In genomic region chr4:6269400-6269650, GRCh38 we compare ENCODE assay signal across 8 cellular contexts.
A peak's percentile ranks its signal among the peaks of the same experiment; 100 is the strongest.
DNase-seq lines count a peak whose midpoint lies in the region; ATAC-seq and TF ChIP-seq lines count a peak whose summit lies in the region.

No MANE protein-coding gene starts in this region.

- DNase-seq in effector memory CD8-positive, alpha-beta T cell, result no peak
- DNase-seq in stimulated activated CD4-positive, alpha-beta T cell treated with anti-CD3 and anti-CD28 coated beads, Interleukin-2, amount 100 ng/mL, for 24 hours, result no peak
- DNase-seq in effector CD8-positive, alpha-beta T cell (lab: John Stamatoyannopoulos, UW), result no peak
- DNase-seq in NCI-H1105 treated with DMSO at 0.1 percent for 48 hours (lab: John Stamatoyannopoulos, UW) (no peak), HuH-7 (ENCODE audit: low spot score) (no peak)

- no peaks in the 10 kb centered on the region for H3K9me3 ChIP-seq in parathyroid adenoma (ENCODE audit: control insufficient read depth, low read length)

- H3K4me2 ChIP-seq in KMS-11 (peak overlapping the region; percentile 66), parathyroid adenoma (ENCODE audit: low read length) (peak overlapping the region; percentile 65)

- no peaks in the 10 kb centered on the region for H3K79me2 ChIP-seq in KMS-11 (ENCODE audit: insufficient read depth, low read depth)
- peaks cover 2% of the 10 kb centered on the region for H3K79me2 ChIP-seq in parathyroid adenoma

- no peak for ATAC-seq in effector memory CD8-positive, alpha-beta T cell (replicated peaks)

- peak overlapping the region; percentile 95 for H2AFZ ChIP-seq in KMS-11 (ENCODE audit: low read depth)
- peak overlapping the region; percentile 60 for H2AFZ ChIP-seq in parathyroid adenoma

- no peaks in the 10 kb centered on the region for H3K9me3 Mint-ChIP-seq in effector memory CD8-positive, alpha-beta T cell

- H3K4me1 ChIP-seq in KMS-11 (ENCODE audit: low read depth, poor library complexity, severe bottlenecking) (peaks cover 3% of the 10 kb centered on the region), parathyroid adenoma (peaks cover 10% of the 10 kb centered on the region)

- H3K27ac Mint-ChIP-seq in effector memory CD8-positive, alpha-beta T cell, result peak overlapping the region in 1 of 2 donors; percentile 22

- no peak overlapping the region; the same call in 1 of the 2 replicates for H3K9ac ChIP-seq in KMS-11
- H3K9ac ChIP-seq in parathyroid adenoma, result no peak overlapping the region

- peak overlapping the region; percentile 76 to 77 for H3K4me3 Mint-ChIP-seq in effector memory CD8-positive, alpha-beta T cell

- H3K27me3 Mint-ChIP-seq in effector memory CD8-positive, alpha-beta T cell, result peaks cover 4 to 9% of the 10 kb centered on the region in 2 donors

- H3K27me3 ChIP-seq in KMS-11 (ENCODE audit: insufficient read depth, low read depth) (no peaks in the 10 kb centered on the region), parathyroid adenoma (ENCODE audit: control insufficient read depth, insufficient read depth, low read length) (no peaks in the 10 kb centered on the region)

- no peaks in the 10 kb centered on the region for H4K20me1 ChIP-seq in KMS-11 (ENCODE audit: insufficient read depth)

- H3K36me3 ChIP-seq in KMS-11 (ENCODE audit: insufficient read depth), result no peaks in the 10 kb centered on the region
- no peaks in the 10 kb centered on the region for H3K36me3 ChIP-seq in parathyroid adenoma (ENCODE audit: control insufficient read depth, insufficient read depth, low read length)

- H3K4me3 ChIP-seq in GM12875 (ENCODE audit: low read depth, low read length), result peak overlapping the region; percentile 40
- H3K4me3 ChIP-seq in KMS-11 (IDR thresholded peaks at IDR 0.05; ENCODE audit: insufficient read depth, low read depth, low read length), result no peak overlapping the region
- peak overlapping the region; percentile 27 for H3K4me3 ChIP-seq in parathyroid adenoma (ENCODE audit: low read depth, low read length)

- TF ChIP-seq CTCF in GM12875 (IDR thresholded peaks at IDR 0.05; ENCODE audit: borderline replicate concordance, insufficient read depth, low read depth, low read length) (no peak), KMS-11 (conservative IDR thresholded peaks at IDR 0.05; ENCODE audit: low read depth, low read length) (no peak), parathyroid adenoma (IDR thresholded peaks at IDR 0.05) (no peak)

- no peak overlapping the region for H3K27ac ChIP-seq in KMS-11
- no peak overlapping the region for H3K27ac ChIP-seq in parathyroid adenoma

- H3K4me1 Mint-ChIP-seq in effector memory CD8-positive, alpha-beta T cell (ENCODE audit: low read depth in 2 of 2), result peaks cover 15 to 25% of the 10 kb centered on the region in 2 donors

- H3K36me3 Mint-ChIP-seq in effector memory CD8-positive, alpha-beta T cell (ENCODE audit: insufficient read depth), result peaks cover 9% of the 10 kb centered on the region
